9 cellular contexts compared by ENCODE assay signal in genomic region chr2:20378891-20379519, GRCh38. TPM values are rescaled to one million over a fixed set of nuclear protein-coding genes. Genes with fewer than 3 reads are reported as not detected.
DNase-seq lines count a peak whose midpoint lies in the region; ATAC-seq, FAIRE-seq and TF ChIP-seq lines count a peak whose summit lies in the region.
"Had no signal": no experiment of that assay in that cellular context is flagged by ENCODE, and none has a peak within 500 bp of the region (broad histone marks: within the 10 kb centered on the region; RNA-seq: fewer than 3 reads in every experiment).

No MANE protein-coding gene starts in this region.

- H3K36me3 Mint-ChIP-seq in stimulated activated effector memory CD8-positive, alpha-beta T cell treated with anti-CD3 and anti-CD28 coated beads, Interleukin-12 subunit alpha, Interleukin-12 subunit beta, amount 100 ng/mL, for 72 hours, result no peaks in the 10 kb centered on the region

- H3K4me3 Mint-ChIP-seq in stimulated activated effector memory CD8-positive, alpha-beta T cell treated with anti-CD3 and anti-CD28 coated beads, Interleukin-12 subunit alpha, Interleukin-12 subunit beta, amount 100 ng/mL, for 72 hours, result no peak overlapping the region
- H3K4me3 Mint-ChIP-seq: central memory CD8-positive, alpha-beta T cell had no signal

- DNase-seq in NCI-H510A treated with DMSO at 0.1 percent for 48 hours (lab: John Stamatoyannopoulos, UW), result peak; percentile 2
- DNase-seq in NCI-H510A (lab: John Stamatoyannopoulos, UW), result no peak
- DNase-seq in NCI-H446 (lab: John Stamatoyannopoulos, UW), result peak; percentile 79 to 93
- DNase-seq in bronchial epithelial cell (ENCODE audit: low read depth), result peak; percentile 60
- DNase-seq in keratinocyte (ENCODE audit: low read depth, low spot score), result no peak
- no peak for DNase-seq in stimulated activated effector memory CD8-positive, alpha-beta T cell treated with anti-CD3 and anti-CD28 coated beads, Interleukin-12 subunit alpha, Interleukin-12 subunit beta, amount 100 ng/mL, for 72 hours (ENCODE audit: low spot score in 2 of 2)
- no peak for DNase-seq in NOMO-1 (lab: John Stamatoyannopoulos, UW; ENCODE audit: unreplicated experiment in 2 of 2)

- no peaks in the 10 kb centered on the region for H4K20me1 ChIP-seq in keratinocyte (ENCODE audit: control insufficient read depth, extremely low read depth, insufficient read depth, low read length)

- dilution Hi-C loops in keratinocyte (cut with MboI; ENCODE audit: extremely low pct_ligation_motif_present, low sequenced_read_pairs), result no loop called here

- H3K9me3 ChIP-seq in keratinocyte (ENCODE audit: control insufficient read depth, low read depth, low read length), result no peaks in the 10 kb centered on the region

- H3K9ac ChIP-seq in keratinocyte (ENCODE audit: control insufficient read depth, extremely low read depth, insufficient read depth, low read length), result no peak overlapping the region

- peak overlapping the region; percentile 27 for H2AFZ ChIP-seq in keratinocyte (ENCODE audit: control insufficient read depth, low read length)

- no peaks in the 10 kb centered on the region for H3K27me3 ChIP-seq in bronchial epithelial cell (ENCODE audit: control insufficient read depth, insufficient read depth, low read length)
- no peaks in the 10 kb centered on the region for H3K27me3 ChIP-seq in keratinocyte (ENCODE audit: control insufficient read depth, extremely low read depth, insufficient read depth, low read length)

- H3K9me3 Mint-ChIP-seq in stimulated activated effector memory CD8-positive, alpha-beta T cell treated with anti-CD3 and anti-CD28 coated beads, Interleukin-12 subunit alpha, Interleukin-12 subunit beta, amount 100 ng/mL, for 72 hours, result no peaks in the 10 kb centered on the region
- H3K9me3 Mint-ChIP-seq: central memory CD8-positive, alpha-beta T cell had no signal

- no peaks in the 10 kb centered on the region for H3K36me3 ChIP-seq in bronchial epithelial cell (ENCODE audit: control insufficient read depth, insufficient read depth, low read length)
- no peaks in the 10 kb centered on the region for H3K36me3 ChIP-seq in keratinocyte (ENCODE audit: control insufficient read depth in 2 of 2, extremely low read depth in 1 of 2, insufficient read depth in 2 of 2, low read length in 2 of 2)

- no peak overlapping the region for H3K27ac Mint-ChIP-seq in stimulated activated effector memory CD8-positive, alpha-beta T cell treated with anti-CD3 and anti-CD28 coated beads, Interleukin-12 subunit alpha, Interleukin-12 subunit beta, amount 100 ng/mL, for 72 hours

- H3K4me3 ChIP-seq in bronchial epithelial cell (ENCODE audit: low read depth, low read length), result no peak overlapping the region
- no peak overlapping the region for H3K4me3 ChIP-seq in keratinocyte (ENCODE audit: control insufficient read depth in 2 of 3, extremely low read depth in 1 of 3, insufficient read depth in 2 of 3, low read depth in 1 of 3, low read length in 3 of 3)

- FAIRE-seq in bronchial epithelial cell (lab: Jason Lieb, UNC), result no peak
- FAIRE-seq in keratinocyte (lab: Jason Lieb, UNC), result no peak

- H3K79me2 ChIP-seq in keratinocyte (ENCODE audit: control insufficient read depth, insufficient read depth, low read length), result no peaks in the 10 kb centered on the region

- H3K4me1 ChIP-seq in keratinocyte (ENCODE audit: control insufficient read depth, extremely low read depth, insufficient read depth, low read length), result peaks cover 3% of the 10 kb centered on the region

- no peak overlapping the region for H3K27ac ChIP-seq in keratinocyte (ENCODE audit: control insufficient read depth, insufficient read depth, low read length)

- no peak overlapping the region for H3K4me2 ChIP-seq in keratinocyte (ENCODE audit: control insufficient read depth, extremely low read depth, insufficient read depth, low read depth, low read length)

- ATAC-seq in stimulated activated effector memory CD8-positive, alpha-beta T cell treated with anti-CD3 and anti-CD28 coated beads, Interleukin-12 subunit alpha, Interleukin-12 subunit beta, amount 100 ng/mL, for 72 hours, result peak; percentile 54
- ATAC-seq in GM19463 (IDR thresholded peaks at IDR 0.05; ENCODE audit: unreplicated experiment), result no peak

- peaks cover 10% of the 10 kb centered on the region for H3K4me1 Mint-ChIP-seq in stimulated activated effector memory CD8-positive, alpha-beta T cell treated with anti-CD3 and anti-CD28 coated beads, Interleukin-12 subunit alpha, Interleukin-12 subunit beta, amount 100 ng/mL, for 72 hours
- H3K4me1 Mint-ChIP-seq: central memory CD8-positive, alpha-beta T cell had no signal

- peak; percentile 71 for TF ChIP-seq CTCF in bronchial epithelial cell (IDR thresholded peaks at IDR 0.05; ENCODE audit: insufficient read depth, low read length, severe bottlenecking)
- TF ChIP-seq CTCF in keratinocyte (optimal IDR thresholded peaks at IDR 0.05 in 1 of 3, IDR thresholded peaks at IDR 0.05 in 1 of 3, conservative IDR thresholded peaks at IDR 0.05 in 1 of 3; ENCODE audit: extremely low read depth in 1 of 3, insufficient read depth in 2 of 3, low read length in 3 of 3), result peak; percentile 45 to 63 (median 47)

- peaks cover 2% of the 10 kb centered on the region for H3K9me1 ChIP-seq in keratinocyte (ENCODE audit: control insufficient read depth, extremely low read depth, insufficient read depth, low read length)

RNA-seq across cellular contexts. Expression of gene PUM2, which starts 28.4 kb away (rescaled TPM):
- 43.7 and 48.5 TPM in 2 replicates for total RNA-seq in bronchial epithelial cell
- polyA plus RNA-seq in keratinocyte, result 30.1 to 47.5 TPM (median 46.5 TPM) in 3 replicates
- polyA plus RNA-seq in keratinocyte (2011; ENCODE audit: low read depth), result 48.2 TPM
- polyA plus RNA-seq in keratinocyte (2011; cell fraction: cytosol; rRNA removed), result 19.3 and 37.4 TPM in 2 replicates
- polyA plus RNA-seq in keratinocyte (2011; cell fraction: nucleus; rRNA removed), result 37.6 and 46.9 TPM in 2 replicates
- 27.5 and 37.3 TPM in 2 replicates for polyA plus RNA-seq in keratinocyte (2012; ENCODE audit: low replicate concordance)
- 60.6 to 185 TPM (median 170 TPM) in 3 replicates for polyA minus RNA-seq in keratinocyte
- 51.0 TPM for polyA minus RNA-seq in keratinocyte (2011; cell fraction: cytosol; rRNA and poly(A)+ RNA removed)
- polyA minus RNA-seq in keratinocyte (2011; cell fraction: nucleus; rRNA and poly(A)+ RNA removed), result 68.8 and 121 TPM in 2 replicates

Comparison
In these comparisons a context has a peak if more than half of its experiments do, and no peak if none do; other contexts are left out.
1. DNase-seq: peak in NCI-H510A treated with DMSO at 0.1 percent for 48 hours (single experiment), NCI-H446 (2 of 2) and bronchial epithelial cell (single experiment); none in NCI-H510A (single experiment), keratinocyte (single experiment), stimulated activated effector memory CD8-positive, alpha-beta T cell treated with anti-CD3 and anti-CD28 coated beads, Interleukin-12 subunit alpha, Interleukin-12 subunit beta, amount 100 ng/mL, for 72 hours (0 of 2) and NOMO-1 (0 of 2).